ENCODE assay signal across 7 cellular contexts in genomic region chr2:174046172-174046571, GRCh38.
"Had no signal": no experiment of that assay in that cellular context is flagged by ENCODE, and none has a peak within 500 bp of the region (broad histone marks: within the 10 kb centered on the region; RNA-seq: fewer than 3 reads in every experiment).

No MANE protein-coding gene starts in this region.

- ATAC-seq: GM12878 had no signal

- H3K4me3 ChIP-seq: GM12878 had no signal

- DNase-seq: GDM1, GF-D8 had no signal

- FAIRE-seq: G401.6, GM12878, GM12891, GM12892, GM19239 had no signal
